Comparison of ENCODE assay signal across 1 cellular context in genomic region chr17:42441717-42442565, GRCh38.
TF ChIP-seq lines count a peak whose summit lies in the region.

No MANE protein-coding gene starts in this region.

TF ChIP-seq in HepG2, 621 proteins besides CTCF, POLR2A, EP300 and RAD21 (continued from another document and continues in another):
- TF ChIP-seq ZNF513 (CRISPR knock-in tag; conservative IDR thresholded peaks at IDR 0.05): no peak
- no peak for TF ChIP-seq ZKSCAN5 (CRISPR knock-in tag; IDR thresholded peaks at IDR 0.05)
- TF ChIP-seq ZNF710 (CRISPR knock-in tag; IDR thresholded peaks at IDR 0.05; ENCODE audit: borderline replicate concordance): peak; percentile 81; the same call in 1 of the 2 replicates
- TF ChIP-seq HMG20A (CRISPR knock-in tag; IDR thresholded peaks at IDR 0.05; ENCODE audit: borderline replicate concordance): peak; percentile 70; the same call in 1 of the 2 replicates
- 0 out of 2 replicates have a peak, but pooled peaks have one; percentile 57 for TF ChIP-seq ZNF644 (CRISPR knock-in tag; IDR thresholded peaks at IDR 0.05; ENCODE audit: low read depth)
- TF ChIP-seq ZNF281 (CRISPR knock-in tag; IDR thresholded peaks at IDR 0.05; ENCODE audit: borderline replicate concordance): peak; percentile 38; the same call in 1 of the 2 replicates
- no peak for TF ChIP-seq DMAP1 (CRISPR knock-in tag; IDR thresholded peaks at IDR 0.05)
- no peak; the same call in 1 of the 2 replicates for TF ChIP-seq MIXL1 (CRISPR knock-in tag; IDR thresholded peaks at IDR 0.05)
- no peak for TF ChIP-seq NCOA5 (CRISPR knock-in tag; IDR thresholded peaks at IDR 0.05)
- no peak for TF ChIP-seq RORA (CRISPR knock-in tag; IDR thresholded peaks at IDR 0.05)
- no peak for TF ChIP-seq NFAT5 (CRISPR knock-in tag; IDR thresholded peaks at IDR 0.05)
- no peak for TF ChIP-seq ZNF776 (CRISPR knock-in tag; IDR thresholded peaks at IDR 0.05)
- TF ChIP-seq ZNF501 (CRISPR knock-in tag; IDR thresholded peaks at IDR 0.05): peak; percentile 62
- peak; percentile 46; the same call in 1 of the 2 replicates for TF ChIP-seq ZMYM4 (CRISPR knock-in tag; IDR thresholded peaks at IDR 0.05)
- peak; percentile 50; the same call in 1 of the 2 replicates for TF ChIP-seq ELF3 (CRISPR knock-in tag; IDR thresholded peaks at IDR 0.05)
- TF ChIP-seq SIX1 (CRISPR knock-in tag; IDR thresholded peaks at IDR 0.05; ENCODE audit: borderline replicate concordance): peak; percentile 14; the same call in 1 of the 2 replicates
- TF ChIP-seq KLF6 (CRISPR knock-in tag; IDR thresholded peaks at IDR 0.05): 0 out of 2 replicates have a peak, but pooled peaks have one; percentile 30
- no peak for TF ChIP-seq PLRG1 (conservative IDR thresholded peaks at IDR 0.05)
- TF ChIP-seq YEATS2 (CRISPR knock-in tag; IDR thresholded peaks at IDR 0.05; ENCODE audit: borderline replicate concordance): peak; percentile 35; the same call in 1 of the 2 replicates
- TF ChIP-seq ZNF629 (CRISPR knock-in tag; conservative IDR thresholded peaks at IDR 0.05): peak; percentile 73
- no peak for TF ChIP-seq U2AF1 (optimal IDR thresholded peaks at IDR 0.05; ENCODE audit: low read depth, low read length)
- TF ChIP-seq THAP7 (CRISPR knock-in tag; IDR thresholded peaks at IDR 0.05): no peak
- TF ChIP-seq HMGXB3 (CRISPR knock-in tag; IDR thresholded peaks at IDR 0.05; ENCODE audit: borderline replicate concordance): no peak; the same call in 1 of the 2 replicates
- TF ChIP-seq ATAD3A (CRISPR knock-in tag; IDR thresholded peaks at IDR 0.05): no peak
- no peak for TF ChIP-seq THAP9 (CRISPR knock-in tag; IDR thresholded peaks at IDR 0.05; ENCODE audit: borderline replicate concordance)
- TF ChIP-seq SMAD3 (CRISPR knock-in tag; IDR thresholded peaks at IDR 0.05): peak; percentile 20; the same call in 1 of the 2 replicates
- peak; percentile 54; the same call in 1 of the 2 replicates for TF ChIP-seq NCOA2 (CRISPR knock-in tag; IDR thresholded peaks at IDR 0.05)
- no peak for TF ChIP-seq SRSF9 (IDR thresholded peaks at IDR 0.05; ENCODE audit: borderline replicate concordance, insufficient read depth, low read depth, low read length, poor library complexity, severe bottlenecking)
- 0 out of 2 replicates have a peak, but pooled peaks have one; percentile 1 for TF ChIP-seq ZNF317 (CRISPR knock-in tag; IDR thresholded peaks at IDR 0.05)
- no peak for TF ChIP-seq SIN3B (IDR thresholded peaks at IDR 0.05; ENCODE audit: low read length)
- no peak for TF ChIP-seq SMAD9 (CRISPR knock-in tag; IDR thresholded peaks at IDR 0.05)
- TF ChIP-seq ZNF777 (CRISPR knock-in tag; IDR thresholded peaks at IDR 0.05): no peak
- no peak for TF ChIP-seq MYPOP (CRISPR knock-in tag; IDR thresholded peaks at IDR 0.05)
- TF ChIP-seq ZNF143 (CRISPR knock-in tag; IDR thresholded peaks at IDR 0.05): no peak
- TF ChIP-seq HOXA3 (CRISPR knock-in tag; IDR thresholded peaks at IDR 0.05): peak; percentile 71
- TF ChIP-seq POLR2G (IDR thresholded peaks at IDR 0.05; ENCODE audit: low read depth, low read length): 0 out of 2 replicates have a peak, but pooled peaks have one; percentile 35
